In the genomic region with DNA sequence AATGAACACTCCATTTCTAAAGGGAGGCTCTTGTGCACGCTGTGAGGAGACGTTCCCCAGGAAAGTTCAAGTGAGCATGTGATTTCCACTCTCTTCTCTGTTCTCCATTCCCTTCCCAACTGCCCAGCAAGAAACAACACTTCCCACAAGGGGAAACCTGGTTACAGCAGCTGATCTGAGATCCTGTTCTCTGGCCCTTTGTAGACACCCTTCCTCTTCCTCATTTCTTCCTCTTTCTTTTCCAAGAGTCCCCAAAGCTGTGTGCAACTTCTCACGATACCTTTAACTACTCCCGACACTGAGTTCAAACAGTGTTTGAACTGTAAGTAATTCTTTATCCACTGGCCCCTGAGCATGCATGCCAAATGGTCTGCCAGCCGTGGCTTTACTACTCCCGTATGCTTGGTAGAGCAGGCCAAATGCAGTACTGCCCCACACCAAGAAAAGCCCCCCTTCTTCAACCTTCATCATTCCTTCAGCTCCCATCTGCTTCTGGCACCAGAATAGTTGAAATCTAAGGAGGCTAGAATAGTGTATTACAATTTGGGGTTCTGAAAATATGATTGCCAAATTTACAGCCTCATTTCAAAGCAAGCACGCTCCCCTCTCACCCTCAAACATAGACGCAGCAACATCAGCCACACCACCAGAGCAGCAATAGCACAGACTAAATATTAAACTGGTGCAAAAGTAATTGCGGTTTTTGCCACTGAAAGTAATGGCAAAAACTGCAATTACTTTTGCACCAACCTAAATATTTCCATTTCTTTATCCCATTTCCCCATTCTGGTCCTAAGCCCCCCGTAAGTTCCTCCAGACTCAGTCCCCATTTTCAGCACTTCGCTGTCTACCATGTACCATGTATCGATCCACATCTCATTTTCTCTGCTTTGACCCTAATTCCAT, we compare ENCODE assay signal across 17 cellular contexts. TPM values are rescaled to one million over a fixed set of nuclear protein-coding genes. Genes with fewer than 3 reads are reported as not detected.
A peak's percentile ranks its signal among the peaks of the same experiment; 100 is the strongest.
DNase-seq lines count a peak whose midpoint lies in the region; ATAC-seq and TF ChIP-seq lines count a peak whose summit lies in the region.
"Had no signal": no experiment of that assay in that cellular context is flagged by ENCODE, and none has a peak within 500 bp of the region (broad histone marks: within the 10 kb centered on the region; RNA-seq: fewer than 3 reads in every experiment).

No MANE protein-coding gene starts in this region.

- no peak for ATAC-seq in lower lobe of right lung
- no peak for ATAC-seq in stimulated activated memory B cell treated with anti-CD40 and anti-IgM and Interleukin-4, amounts not matched to agents 10 μg/mL and 1 μg/mL and 100 μg/mL, for 72 hours
- no peak for ATAC-seq in GM19023 (IDR thresholded peaks at IDR 0.05; ENCODE audit: unreplicated experiment)
- no peak for ATAC-seq in GM18873 (IDR thresholded peaks at IDR 0.05; ENCODE audit: low FRiP score, unreplicated experiment)
- ATAC-seq: activated naive CD8-positive, alpha-beta T cell treated with anti-CD3 and anti-CD28 coated beads, Interleukin-2, amount 50 U/mL, for 24 hours; left lobe of liver had no signal

- H3K4me3 ChIP-seq in adrenal gland: no peak overlapping the region
- H3K4me3 ChIP-seq in lower lobe of right lung: no peak overlapping the region
- H3K4me3 ChIP-seq: cardiac muscle cell, right lobe of liver had no signal

- H3K36me3 ChIP-seq in adrenal gland (replicated peaks in 1 of 2) (no peaks in the 10 kb centered on the region), lower lobe of right lung (peaks cover 21% of the 10 kb centered on the region)
- H3K36me3 ChIP-seq: BE2C, cardiac muscle cell, right lobe of liver, WERI-Rb-1 had no signal

- no peaks in the 10 kb centered on the region for H3K27me3 Mint-ChIP-seq in IgD-negative memory B cell
- H3K27me3 Mint-ChIP-seq in stimulated activated memory B cell treated with anti-CD40 and anti-IgM and Interleukin-4, amounts not matched to agents 10 μg/mL and 1 μg/mL and 100 μg/mL, for 72 hours: no peaks in the 10 kb centered on the region
- H3K27me3 Mint-ChIP-seq: activated naive CD8-positive, alpha-beta T cell treated with anti-CD3 and anti-CD28 coated beads, Interleukin-2, amount 50 U/mL, for 24 hours had no signal

- DNase-seq in adrenal gland (no peak), lower lobe of right lung (no peak), SHP77 (lab: John Stamatoyannopoulos, UW) (no peak)
- DNase-seq: activated naive CD8-positive, alpha-beta T cell treated with anti-CD3 and anti-CD28 coated beads, Interleukin-2, amount 50 U/mL, for 24 hours; BE2C; NCI-H1092 treated with DMSO at 0.1 percent for 48 hours; NCI-H69; right lobe of liver; SW 1271; WERI-Rb-1 had no signal

- peaks cover 7% of the 10 kb centered on the region for H3K36me3 Mint-ChIP-seq in IgD-negative memory B cell
- H3K36me3 Mint-ChIP-seq in stimulated activated memory B cell treated with anti-CD40 and anti-IgM and Interleukin-4, amounts not matched to agents 10 μg/mL and 1 μg/mL and 100 μg/mL, for 72 hours: peaks cover 63% of the 10 kb centered on the region

- H3K9me3 Mint-ChIP-seq in IgD-negative memory B cell: no peaks in the 10 kb centered on the region
- no peaks in the 10 kb centered on the region for H3K9me3 Mint-ChIP-seq in stimulated activated memory B cell treated with anti-CD40 and anti-IgM and Interleukin-4, amounts not matched to agents 10 μg/mL and 1 μg/mL and 100 μg/mL, for 72 hours
- H3K9me3 Mint-ChIP-seq: activated naive CD8-positive, alpha-beta T cell treated with anti-CD3 and anti-CD28 coated beads, Interleukin-2, amount 50 U/mL, for 24 hours; neural crest cell had no signal

- peak overlapping the region in 3 of 5 donors; percentile 22 to 79 (median 59) for H3K27ac ChIP-seq in adrenal gland
- peak overlapping the region; percentile 71 for H3K27ac ChIP-seq in lower lobe of right lung
- H3K27ac ChIP-seq: cardiac muscle cell, right lobe of liver, WERI-Rb-1 had no signal

- H3K4me1 ChIP-seq in adrenal gland (replicated peaks in 1 of 2) (peaks cover 5 to 17% of the 10 kb centered on the region in 2 donors), lower lobe of right lung (peaks cover 15% of the 10 kb centered on the region)
- H3K4me1 ChIP-seq: BE2C had no signal

- no peak for TF ChIP-seq POLR2A in adrenal gland (IDR thresholded peaks at IDR 0.05)

- 73 to 79% (median 76%) methylated on average over 12 of the region's 12 CpGs for WGBS in adrenal gland, 4 donors

- peaks cover 41 to 63% (median 49%) of the 10 kb centered on the region in 3 donors for H3K4me1 Mint-ChIP-seq in IgD-negative memory B cell
- peaks cover 70% of the 10 kb centered on the region for H3K4me1 Mint-ChIP-seq in stimulated activated memory B cell treated with anti-CD40 and anti-IgM and Interleukin-4, amounts not matched to agents 10 μg/mL and 1 μg/mL and 100 μg/mL, for 72 hours

- no peaks in the 10 kb centered on the region for H3K27me3 ChIP-seq in adrenal gland
- H3K27me3 ChIP-seq in lower lobe of right lung (ENCODE audit: low read depth): no peaks in the 10 kb centered on the region
- H3K27me3 ChIP-seq: right lobe of liver had no signal

- TF ChIP-seq CTCF in adrenal gland (IDR thresholded peaks at IDR 0.05) (no peak), lower lobe of right lung (IDR thresholded peaks at IDR 0.05) (no peak)

- intact Hi-C loops in adrenal gland (cut with DNase I) (loop anchor here in 1 of 2 donors (10.0 kb wide), 1 partner anchor 52 kb away; no protein-coding TSS in a partner anchor), lower lobe of right lung (cut with DNase I) (loop anchor here (10.0 kb wide), 1 partner anchor 48 kb away; no protein-coding TSS in a partner anchor)

- H3K27ac Mint-ChIP-seq in IgD-negative memory B cell: peak overlapping the region; percentile 76 to 93 (median 89)
- H3K27ac Mint-ChIP-seq in stimulated activated memory B cell treated with anti-CD40 and anti-IgM and Interleukin-4, amounts not matched to agents 10 μg/mL and 1 μg/mL and 100 μg/mL, for 72 hours: peak overlapping the region; percentile 98
- H3K27ac Mint-ChIP-seq: activated naive CD8-positive, alpha-beta T cell treated with anti-CD3 and anti-CD28 coated beads, Interleukin-2, amount 50 U/mL, for 24 hours had no signal

- no peaks in the 10 kb centered on the region for H3K9me3 ChIP-seq in adrenal gland (replicated peaks in 1 of 3)
- H3K9me3 ChIP-seq in lower lobe of right lung: no peaks in the 10 kb centered on the region
- H3K9me3 ChIP-seq: BE2C, right lobe of liver had no signal

- peak overlapping the region; percentile 52 to 99 (median 74) for H3K4me3 Mint-ChIP-seq in IgD-negative memory B cell
- H3K4me3 Mint-ChIP-seq in stimulated activated memory B cell treated with anti-CD40 and anti-IgM and Interleukin-4, amounts not matched to agents 10 μg/mL and 1 μg/mL and 100 μg/mL, for 72 hours: peak overlapping the region; percentile 85
- H3K4me3 Mint-ChIP-seq: activated naive CD8-positive, alpha-beta T cell treated with anti-CD3 and anti-CD28 coated beads, Interleukin-2, amount 50 U/mL, for 24 hours; neural crest cell had no signal

RNA-seq across cellular contexts. Expression of gene HLA-DMB, which starts 4.3 kb away (rescaled TPM):
- polyA plus RNA-seq in IgD-negative memory B cell (771 TPM), adrenal gland (10 to 100 TPM in 2 of 3 donors, 1 to 10 TPM in 1; 9.1 to 41.2 (median 23.9) TPM)
- total RNA-seq in adrenal gland (100 to 1,000 TPM in 1 of 8 donors, 10 to 100 TPM in 7; 37.3 to 118 (median 85.7) TPM), lower lobe of right lung (208 TPM)
- total RNA-seq: cardiac muscle cell had no signal
- polyA plus RNA-seq: cardiac muscle cell had no signal

RNA-seq across cellular contexts. Expression of gene HLA-DMA, which starts 16.4 kb away (rescaled TPM):
- polyA plus RNA-seq in IgD-negative memory B cell (946 TPM), adrenal gland (100 to 1,000 TPM in 2 of 3 donors, 10 to 100 TPM in 1; 87.5 to 138 (median 108) TPM)
- total RNA-seq in adrenal gland (100 to 1,000 TPM in 5 of 8 donors, 10 to 100 TPM in 3; 40.3 to 269 (median 140) TPM), lower lobe of right lung (283 TPM)

RNA-seq across cellular contexts. Expression of gene BRD2, which starts 31.9 kb away (rescaled TPM):
- polyA plus RNA-seq in IgD-negative memory B cell: 110 TPM
- 100 to 1,000 TPM; 134 to 196 (median 165) TPM for total RNA-seq in adrenal gland
- 100 to 1,000 TPM; 127 to 288 (median 152) TPM for polyA plus RNA-seq in adrenal gland
- total RNA-seq in lower lobe of right lung: 173 TPM
